In the genomic region with DNA sequence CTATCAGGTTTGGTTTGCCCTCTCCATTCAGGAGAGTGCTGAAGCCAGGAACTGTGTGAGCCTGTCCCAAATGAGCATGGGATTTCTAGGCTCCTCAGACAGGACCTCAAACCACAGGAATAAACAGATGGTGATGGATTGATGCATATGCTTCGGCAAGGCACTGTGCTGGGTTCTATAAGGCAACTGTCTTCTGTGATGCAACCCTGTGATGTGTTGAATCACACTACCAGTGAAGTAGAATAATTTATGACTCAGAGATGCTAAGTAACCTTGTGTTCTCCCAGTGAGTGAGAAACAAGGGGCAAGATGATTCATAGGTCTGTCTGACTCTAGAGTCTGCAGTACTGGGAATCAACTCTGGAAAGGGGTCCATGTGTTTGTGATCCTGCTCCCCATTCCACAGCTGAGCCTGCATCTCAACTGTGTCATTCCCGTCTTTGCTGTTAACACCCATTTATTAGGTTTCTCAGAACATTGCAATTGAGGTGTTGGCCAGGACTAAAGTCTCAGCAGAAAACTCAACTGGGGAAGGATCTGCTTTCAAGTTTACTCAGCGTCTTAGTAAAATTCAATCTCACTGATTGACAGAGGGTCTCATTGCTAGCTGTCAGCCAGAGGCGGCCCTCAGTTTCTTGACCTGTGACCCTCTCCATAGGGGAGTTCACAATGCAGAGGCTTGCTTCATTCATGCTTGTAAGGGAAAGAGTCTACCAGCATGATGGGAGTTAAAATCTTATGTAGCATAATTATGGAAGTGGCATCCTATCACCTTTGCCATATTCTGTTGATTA, we compare ENCODE assay signal across 8 cellular contexts.
DNase-seq lines count a peak whose midpoint lies in the region; TF ChIP-seq lines count a peak whose summit lies in the region.

No MANE protein-coding gene starts in this region.

- H3K27ac Mint-ChIP-seq in HFFc6 = peak overlapping the region; percentile 37; the same call in 1 of the 2 replicates
- H3K27ac Mint-ChIP-seq in activated CD4-positive, alpha-beta memory T cell treated with anti-CD3 and anti-CD28 coated beads, Interleukin-2, amount 10 ng/mL, durations not matched to agents 7 days and 5 days = peak overlapping the region; percentile 47

- H3K4me3 Mint-ChIP-seq in HFFc6 = no peak overlapping the region
- no peak overlapping the region for H3K4me3 Mint-ChIP-seq in activated CD4-positive, alpha-beta memory T cell treated with anti-CD3 and anti-CD28 coated beads, Interleukin-2, amount 10 ng/mL, durations not matched to agents 7 days and 5 days

- WGBS in ovary, 3 donors = 81 to 85% (median 82%) methylated on average over 4 of the region's 4 CpGs
- 72 to 79% methylated on average over 4 of the region's 4 CpGs for WGBS in lower leg skin, 2 donors

- H3K4me1 ChIP-seq in ovary (ENCODE audit: insufficient read depth) = no peaks in the 10 kb centered on the region

- peaks cover 32% of the 10 kb centered on the region for H3K4me1 Mint-ChIP-seq in HFFc6 (ENCODE audit: low read depth)
- H3K4me1 Mint-ChIP-seq in activated CD4-positive, alpha-beta memory T cell treated with anti-CD3 and anti-CD28 coated beads, Interleukin-2, amount 10 ng/mL, durations not matched to agents 7 days and 5 days = peaks cover 18% of the 10 kb centered on the region

- H3K9me3 ChIP-seq in ovary = no peaks in the 10 kb centered on the region

- intact Hi-C loops in ovary (cut with DNase I) = no loop called here
- intact Hi-C loops in lower leg skin (cut with DNase I; ENCODE audit: low total_unique reads) = no loop called here

- no peak for TF ChIP-seq EP300 in ovary (IDR thresholded peaks at IDR 0.05)

- POLR2A ChIA-PET in activated CD4-positive, alpha-beta memory T cell treated with anti-CD3 and anti-CD28 coated beads, Interleukin-2, amount 10 ng/mL, durations not matched to agents 7 days and 5 days (lab: Charles Lee) = no interaction called here

- CTCF ChIA-PET in activated CD4-positive, alpha-beta memory T cell treated with anti-CD3 and anti-CD28 coated beads, Interleukin-2, amount 10 ng/mL, durations not matched to agents 7 days and 5 days (lab: Charles Lee) = interaction anchor here (0.7 kb wide), 1 partner anchor 346 kb away, joined by 3 read pairs; no protein-coding TSS in a partner anchor

- peak; percentile 89 for DNase-seq in A172 (ENCODE audit: low spot score)
- peak; percentile 63 for DNase-seq in HFFc6
- DNase-seq in activated CD4-positive, alpha-beta memory T cell treated with anti-CD3 and anti-CD28 coated beads, Interleukin-2, amount 10 ng/mL, durations not matched to agents 7 days and 5 days = no peak
- DNase-seq in iPS-NIHi7 (ENCODE audit: extremely low spot score) = peak; percentile 31
- no peak for DNase-seq in NCI-H146 treated with DMSO at 0.1 percent for 48 hours (lab: John Stamatoyannopoulos, UW; ENCODE audit: unreplicated experiment)
- no peak for DNase-seq in COLO668 (lab: John Stamatoyannopoulos, UW; ENCODE audit: unreplicated experiment)
- no peak for DNase-seq in ovary
- DNase-seq in lower leg skin (ENCODE audit: low spot score in 2 of 2) = no peak

- TF ChIP-seq CTCF in HFFc6 (IDR thresholded peaks at IDR 0.05) = no peak
- no peak for TF ChIP-seq CTCF in ovary (IDR thresholded peaks at IDR 0.05)
- TF ChIP-seq CTCF in lower leg skin (IDR thresholded peaks at IDR 0.05) = no peak

- no peaks in the 10 kb centered on the region for H3K9me3 Mint-ChIP-seq in HFFc6
- peaks cover 12% of the 10 kb centered on the region for H3K9me3 Mint-ChIP-seq in activated CD4-positive, alpha-beta memory T cell treated with anti-CD3 and anti-CD28 coated beads, Interleukin-2, amount 10 ng/mL, durations not matched to agents 7 days and 5 days

- no peak overlapping the region for H3K27ac ChIP-seq in ovary

- no peaks in the 10 kb centered on the region for H3K36me3 Mint-ChIP-seq in HFFc6 (ENCODE audit: low read depth)
- H3K36me3 Mint-ChIP-seq in activated CD4-positive, alpha-beta memory T cell treated with anti-CD3 and anti-CD28 coated beads, Interleukin-2, amount 10 ng/mL, durations not matched to agents 7 days and 5 days (ENCODE audit: low read depth) = peaks cover 7% of the 10 kb centered on the region

- H3K4me3 ChIP-seq in ovary (no peak overlapping the region), lower leg skin (ENCODE audit: low read depth, poor library complexity, severe bottlenecking) (no peak overlapping the region)

- TF ChIP-seq POLR2A in ovary (IDR thresholded peaks at IDR 0.05) (no peak), lower leg skin (IDR thresholded peaks at IDR 0.05) (no peak)

- peaks cover 1% of the 10 kb centered on the region; the same call in 1 of the 2 replicates for H3K27me3 Mint-ChIP-seq in HFFc6 (ENCODE audit: insufficient read depth)
- no peaks in the 10 kb centered on the region for H3K27me3 Mint-ChIP-seq in activated CD4-positive, alpha-beta memory T cell treated with anti-CD3 and anti-CD28 coated beads, Interleukin-2, amount 10 ng/mL, durations not matched to agents 7 days and 5 days

- no peaks in the 10 kb centered on the region for H3K36me3 ChIP-seq in ovary

- no peaks in the 10 kb centered on the region for H3K27me3 ChIP-seq in ovary

Comparison
In these comparisons a context has a peak if more than half of its experiments do, and no peak if none do; other contexts are left out.
1. DNase-seq: peak in A172 (single experiment), HFFc6 (single experiment) and iPS-NIHi7 (single experiment); none in activated CD4-positive, alpha-beta memory T cell treated with anti-CD3 and anti-CD28 coated beads, Interleukin-2, amount 10 ng/mL, durations not matched to agents 7 days and 5 days (single experiment), NCI-H146 treated with DMSO at 0.1 percent for 48 hours (single experiment), COLO668 (single experiment), ovary (0 of 5) and lower leg skin (0 of 2).